In the genomic region with DNA sequence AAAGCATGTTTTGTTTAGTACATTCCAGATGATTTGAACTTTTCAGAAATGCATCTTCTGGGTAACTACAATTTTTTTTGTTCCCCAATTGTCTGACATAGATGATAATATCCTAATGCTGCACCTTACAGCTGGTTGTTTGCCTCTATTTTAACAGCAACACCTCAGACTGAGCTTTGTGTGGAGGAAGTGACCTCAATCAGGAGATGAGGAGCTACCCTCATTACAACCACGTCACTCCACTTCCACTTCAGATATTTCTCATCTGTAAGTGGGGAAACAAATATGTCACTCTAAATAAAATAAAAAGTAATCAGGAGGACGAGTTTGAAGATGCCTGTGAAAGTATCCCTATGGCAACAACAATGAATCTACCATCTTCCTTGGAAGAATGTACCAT, we compare ENCODE assay signal across 18 cellular contexts.
"Had no signal": no experiment of that assay in that cellular context is flagged by ENCODE, and none has a peak within 500 bp of the region (broad histone marks: within the 10 kb centered on the region; RNA-seq: fewer than 3 reads in every experiment).

No MANE protein-coding gene starts in this region.

- H3K36me3 Mint-ChIP-seq: activated naive CD4-positive, alpha-beta T cell treated with anti-CD3 and anti-CD28 coated beads, Interleukin-2, amount 50 U/mL, for 72 hours; naive thymus-derived CD8-positive, alpha-beta T cell; neural progenitor cell; stimulated activated memory B cell treated with anti-CD40 and anti-IgM and Interleukin-4, amounts not matched to agents 10 μg/mL and 1 μg/mL and 100 μg/mL, for 72 hours; type B pancreatic cell; WTC11 had no signal

- H3K4me3 Mint-ChIP-seq: activated T-helper 1 cell treated with anti-CD3 and anti-CD28 coated beads, Interleukin-12 subunit alpha, Interleukin-12 subunit beta, Interleukin-2, Interleukin-4 antibody, amounts not matched to agents 30 ng/mL and 10 ng/mL and 1 ng/mL, durations not matched to agents 14 hours and 24 hours and 36 hours; naive thymus-derived CD8-positive, alpha-beta T cell; neural progenitor cell; stimulated activated memory B cell treated with anti-CD40 and anti-IgM and Interleukin-4, amounts not matched to agents 10 μg/mL and 1 μg/mL and 100 μg/mL, for 72 hours; type B pancreatic cell; WTC11 had no signal

- H3K4me1 Mint-ChIP-seq: naive thymus-derived CD8-positive, alpha-beta T cell; neural progenitor cell; stimulated activated memory B cell treated with anti-CD40 and anti-IgM and Interleukin-4, amounts not matched to agents 10 μg/mL and 1 μg/mL and 100 μg/mL, for 72 hours; WTC11 had no signal

- H3K27ac Mint-ChIP-seq: activated naive CD4-positive, alpha-beta T cell treated with anti-CD3 and anti-CD28 coated beads, Interleukin-2, amount 50 U/mL, for 72 hours; activated T-helper 1 cell treated with anti-CD3 and anti-CD28 coated beads, Interleukin-12 subunit alpha, Interleukin-12 subunit beta, Interleukin-2, Interleukin-4 antibody, amounts not matched to agents 30 ng/mL and 10 ng/mL and 1 ng/mL, durations not matched to agents 14 hours and 24 hours and 36 hours; naive thymus-derived CD8-positive, alpha-beta T cell; neural progenitor cell; stimulated activated memory B cell treated with anti-CD40 and anti-IgM and Interleukin-4, amounts not matched to agents 10 μg/mL and 1 μg/mL and 100 μg/mL, for 72 hours; type B pancreatic cell; WTC11 had no signal

- DNase-seq: central memory CD4-positive, alpha-beta T cell; dermis blood vessel endothelial cell; effector CD8-positive, alpha-beta T cell; erythroblast; foreskin fibroblast; kidney; naive thymus-derived CD8-positive, alpha-beta T cell; posterior cingulate gyrus; small intestine; stimulated activated CD4-positive, alpha-beta T cell treated with anti-CD3 and anti-CD28 coated beads, Interleukin-2, amount 100 ng/mL, for 24 hours; T1000 had no signal

- H3K9me3 Mint-ChIP-seq: activated naive CD4-positive, alpha-beta T cell treated with anti-CD3 and anti-CD28 coated beads, Interleukin-2, amount 50 U/mL, for 72 hours; activated T-helper 1 cell treated with anti-CD3 and anti-CD28 coated beads, Interleukin-12 subunit alpha, Interleukin-12 subunit beta, Interleukin-2, Interleukin-4 antibody, amounts not matched to agents 30 ng/mL and 10 ng/mL and 1 ng/mL, durations not matched to agents 14 hours and 24 hours and 36 hours; naive thymus-derived CD8-positive, alpha-beta T cell; neural progenitor cell; stimulated activated memory B cell treated with anti-CD40 and anti-IgM and Interleukin-4, amounts not matched to agents 10 μg/mL and 1 μg/mL and 100 μg/mL, for 72 hours; type B pancreatic cell; WTC11 had no signal

- H3K27me3 Mint-ChIP-seq: naive thymus-derived CD8-positive, alpha-beta T cell; stimulated activated memory B cell treated with anti-CD40 and anti-IgM and Interleukin-4, amounts not matched to agents 10 μg/mL and 1 μg/mL and 100 μg/mL, for 72 hours; type B pancreatic cell had no signal

- ATAC-seq: sciatic nerve; stimulated activated memory B cell treated with anti-CD40 and anti-IgM and Interleukin-4, amounts not matched to agents 10 μg/mL and 1 μg/mL and 100 μg/mL, for 72 hours; WTC11 had no signal
